1 cellular context compared by ENCODE assay signal in the genomic region with DNA sequence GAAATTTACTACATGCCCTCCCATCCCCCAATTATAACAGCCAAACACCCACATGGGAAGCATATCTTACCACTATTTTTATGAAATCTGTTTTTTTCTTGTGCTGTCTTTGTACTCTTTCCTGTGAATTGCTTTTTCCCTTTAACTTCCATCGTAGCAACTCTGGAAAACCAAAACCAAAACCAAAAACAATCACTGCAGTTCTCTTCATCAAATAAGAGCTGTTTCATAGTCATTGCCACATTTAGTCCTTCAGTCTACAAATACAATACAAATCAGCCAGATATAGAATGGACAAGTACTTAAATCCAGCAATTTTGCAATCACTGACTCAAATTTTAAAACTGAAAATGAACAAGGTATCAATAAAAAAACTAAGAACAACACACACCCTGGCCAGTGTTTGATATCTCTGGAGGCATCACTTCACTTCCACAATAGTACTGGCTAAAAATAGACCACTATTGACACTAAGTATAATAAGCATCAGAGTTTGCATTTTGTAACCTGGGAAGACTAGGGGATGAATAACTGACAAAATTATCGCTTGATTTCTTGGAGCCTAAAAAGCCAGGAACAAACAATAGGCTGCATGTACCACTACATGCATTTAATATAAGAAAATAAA.
TF ChIP-seq lines count a peak whose summit lies in the region.

No MANE protein-coding gene starts in this region.

TF ChIP-seq in IMR-90, 13 proteins besides CTCF, POLR2A, EP300 and RAD21:
- TF ChIP-seq FOS (IDR thresholded peaks at IDR 0.05; ENCODE audit: low read depth, low read length) (no peak), MXI1 (IDR thresholded peaks at IDR 0.05; ENCODE audit: borderline replicate concordance, low read depth, low read length) (no peak), MAZ (IDR thresholded peaks at IDR 0.05; ENCODE audit: borderline replicate concordance, low read depth, low read length) (no peak), MAFK (IDR thresholded peaks at IDR 0.05; ENCODE audit: low read depth, low read length) (no peak), SMC3 (IDR thresholded peaks at IDR 0.05; ENCODE audit: low read depth, low read length) (no peak), RFX5 (IDR thresholded peaks at IDR 0.05; ENCODE audit: low read depth, low read length) (no peak), CHD1 (IDR thresholded peaks at IDR 0.05; ENCODE audit: low read depth, low read length) (no peak), NFE2L2 (IDR thresholded peaks at IDR 0.05; ENCODE audit: low read depth, low read length) (no peak), BHLHE40 (IDR thresholded peaks at IDR 0.05; ENCODE audit: low read depth, low read length) (no peak), RCOR1 (IDR thresholded peaks at IDR 0.05; ENCODE audit: insufficient replicate concordance, low read length) (no peak)
- TF ChIP-seq, protein P1, sequence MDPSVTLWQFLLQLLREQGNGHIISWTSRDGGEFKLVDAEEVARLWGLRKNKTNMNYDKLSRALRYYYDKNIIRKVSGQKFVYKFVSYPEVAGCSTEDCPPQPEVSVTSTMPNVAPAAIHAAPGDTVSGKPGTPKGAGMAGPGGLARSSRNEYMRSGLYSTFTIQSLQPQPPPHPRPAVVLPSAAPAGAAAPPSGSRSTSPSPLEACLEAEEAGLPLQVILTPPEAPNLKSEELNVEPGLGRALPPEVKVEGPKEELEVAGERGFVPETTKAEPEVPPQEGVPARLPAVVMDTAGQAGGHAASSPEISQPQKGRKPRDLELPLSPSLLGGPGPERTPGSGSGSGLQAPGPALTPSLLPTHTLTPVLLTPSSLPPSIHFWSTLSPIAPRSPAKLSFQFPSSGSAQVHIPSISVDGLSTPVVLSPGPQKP (IDR thresholded peaks at IDR 0.05; ENCODE audit: borderline replicate concordance, low read depth, low read length): no peak
- TF ChIP-seq, protein P2, sequence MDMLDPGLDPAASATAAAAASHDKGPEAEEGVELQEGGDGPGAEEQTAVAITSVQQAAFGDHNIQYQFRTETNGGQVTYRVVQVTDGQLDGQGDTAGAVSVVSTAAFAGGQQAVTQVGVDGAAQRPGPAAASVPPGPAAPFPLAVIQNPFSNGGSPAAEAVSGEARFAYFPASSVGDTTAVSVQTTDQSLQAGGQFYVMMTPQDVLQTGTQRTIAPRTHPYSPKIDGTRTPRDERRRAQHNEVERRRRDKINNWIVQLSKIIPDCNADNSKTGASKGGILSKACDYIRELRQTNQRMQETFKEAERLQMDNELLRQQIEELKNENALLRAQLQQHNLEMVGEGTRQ (IDR thresholded peaks at IDR 0.05; ENCODE audit: low read depth, low read length): no peak
